1 cellular context compared by ENCODE assay signal in the genomic region with DNA sequence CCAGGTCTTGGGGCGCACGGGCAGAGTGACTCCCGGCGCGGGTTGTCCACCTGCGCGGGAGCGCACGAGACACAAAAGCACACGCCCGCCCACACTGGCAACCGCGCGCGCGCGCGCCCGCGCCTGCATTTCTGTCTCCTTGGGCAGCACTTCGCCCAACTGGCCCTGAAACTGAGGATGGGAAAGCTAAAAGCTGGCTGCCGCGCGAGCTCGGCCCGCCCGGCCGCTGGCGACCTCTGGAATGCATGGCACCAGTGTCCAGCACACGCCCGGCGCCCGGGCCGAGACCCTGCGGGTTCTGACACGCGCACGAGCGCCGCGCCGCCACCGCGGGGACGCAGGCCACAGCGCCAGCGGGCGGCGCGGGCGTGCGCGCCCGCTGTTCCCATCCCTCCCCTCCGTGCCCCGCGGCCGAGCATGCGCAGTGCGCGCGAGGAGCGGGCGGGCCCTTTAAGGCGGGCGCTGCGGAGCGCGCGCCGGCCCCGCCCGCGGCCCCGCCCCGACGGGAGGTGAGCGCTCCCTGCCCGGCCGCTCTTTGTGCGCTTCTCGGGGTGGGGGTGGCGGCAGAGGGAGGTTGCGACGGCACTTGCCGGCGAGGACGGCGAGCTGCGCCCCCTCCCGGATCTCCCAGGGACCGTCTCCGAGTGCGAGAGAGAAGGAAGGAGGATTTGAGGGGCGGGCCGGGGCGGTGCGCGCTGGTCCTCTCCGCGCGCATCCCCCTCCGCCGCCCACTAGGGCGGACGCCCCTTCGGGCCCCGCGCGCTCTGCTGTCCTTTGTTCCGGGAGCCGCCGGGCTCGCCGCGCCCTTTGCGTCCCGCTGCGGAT.
TF ChIP-seq lines count a peak whose summit lies in the region.

No MANE protein-coding gene starts in this region.

TF ChIP-seq in K562, 482 proteins besides CTCF, POLR2A, EP300 and RAD21 (continued from another document and continues in another):
- TF ChIP-seq WHSC1 (IDR thresholded peaks at IDR 0.05; ENCODE audit: low read length) (no peak), TCF7L2 (IDR thresholded peaks at IDR 0.05; ENCODE audit: low read depth, low read length) (no peak), SIN3B (IDR thresholded peaks at IDR 0.05; ENCODE audit: low read depth) (0 out of 2 replicates have a peak, but pooled peaks have one; percentile 44), ZNF232 (CRISPR knock-in tag; IDR thresholded peaks at IDR 0.05) (no peak), TAL1 (IDR thresholded peaks at IDR 0.05) (no peak), SMC3 (conservative IDR thresholded peaks at IDR 0.05; ENCODE audit: insufficient read depth, low read depth, low read length) (peak; percentile 83), EGR1 (conservative IDR thresholded peaks at IDR 0.05) (peak; percentile 70), SUPT5H (IDR thresholded peaks at IDR 0.05) (peak; percentile 55; the same call in 1 of the 2 replicates), FOXJ3 (CRISPR knock-in tag; IDR thresholded peaks at IDR 0.05) (no peak), ZNF695 (CRISPR knock-in tag; IDR thresholded peaks at IDR 0.05) (no peak), RB1 (IDR thresholded peaks at IDR 0.05; ENCODE audit: low read depth) (peak; percentile 91), NBN (IDR thresholded peaks at IDR 0.05; ENCODE audit: low read depth) (no peak), MTA3 (IDR thresholded peaks at IDR 0.05; ENCODE audit: borderline replicate concordance) (peak; percentile 32; the same call in 1 of the 2 replicates), SMARCC2 (IDR thresholded peaks at IDR 0.05; ENCODE audit: low read depth) (no peak), TCF7 (IDR thresholded peaks at IDR 0.05; ENCODE audit: borderline replicate concordance) (no peak; the same call in 1 of the 2 replicates), ZNF324 (CRISPR knock-in tag; IDR thresholded peaks at IDR 0.05) (no peak), ZNF830 (CRISPR knock-in tag; IDR thresholded peaks at IDR 0.05) (peak; percentile 28; the same call in 1 of the 2 replicates), MEIS2 (IDR thresholded peaks at IDR 0.05; ENCODE audit: partially characterized antibody) (peak; percentile 81), NR4A1 (CRISPR knock-in tag; IDR thresholded peaks at IDR 0.05) (no peak), NR4A1 (tag; IDR thresholded peaks at IDR 0.05) (no peak), HNRNPL (IDR thresholded peaks at IDR 0.05; ENCODE audit: low read depth, low read length) (no peak; the same call in 1 of the 2 replicates), CBFA2T3 (IDR thresholded peaks at IDR 0.05) (no peak), HDAC3 (IDR thresholded peaks at IDR 0.05; ENCODE audit: borderline replicate concordance, partially characterized antibody) (no peak), CCAR2 (IDR thresholded peaks at IDR 0.05; ENCODE audit: low read depth, low read length) (no peak), KLF13 (tag; IDR thresholded peaks at IDR 0.05; ENCODE audit: borderline replicate concordance, low read depth) (peak; percentile 47), ZNF23 (CRISPR knock-in tag; IDR thresholded peaks at IDR 0.05) (no peak), HDAC1 (IDR thresholded peaks at IDR 0.05) (no peak), GTF2A2 (tag; IDR thresholded peaks at IDR 0.05) (no peak), ATF1 (CRISPR knock-in tag; IDR thresholded peaks at IDR 0.05) (no peak), ATF1 (tag; IDR thresholded peaks at IDR 0.05) (peak; percentile 11; the same call in 1 of the 2 replicates), DIDO1 (tag; IDR thresholded peaks at IDR 0.05; ENCODE audit: low read depth) (no peak), POLR2AphosphoS5 (IDR thresholded peaks at IDR 0.05; ENCODE audit: control insufficient read depth, insufficient read depth, low read depth, low read length) (no peak), ZNF778 (CRISPR knock-in tag; IDR thresholded peaks at IDR 0.05) (no peak)
- TF ChIP-seq, protein P1, sequence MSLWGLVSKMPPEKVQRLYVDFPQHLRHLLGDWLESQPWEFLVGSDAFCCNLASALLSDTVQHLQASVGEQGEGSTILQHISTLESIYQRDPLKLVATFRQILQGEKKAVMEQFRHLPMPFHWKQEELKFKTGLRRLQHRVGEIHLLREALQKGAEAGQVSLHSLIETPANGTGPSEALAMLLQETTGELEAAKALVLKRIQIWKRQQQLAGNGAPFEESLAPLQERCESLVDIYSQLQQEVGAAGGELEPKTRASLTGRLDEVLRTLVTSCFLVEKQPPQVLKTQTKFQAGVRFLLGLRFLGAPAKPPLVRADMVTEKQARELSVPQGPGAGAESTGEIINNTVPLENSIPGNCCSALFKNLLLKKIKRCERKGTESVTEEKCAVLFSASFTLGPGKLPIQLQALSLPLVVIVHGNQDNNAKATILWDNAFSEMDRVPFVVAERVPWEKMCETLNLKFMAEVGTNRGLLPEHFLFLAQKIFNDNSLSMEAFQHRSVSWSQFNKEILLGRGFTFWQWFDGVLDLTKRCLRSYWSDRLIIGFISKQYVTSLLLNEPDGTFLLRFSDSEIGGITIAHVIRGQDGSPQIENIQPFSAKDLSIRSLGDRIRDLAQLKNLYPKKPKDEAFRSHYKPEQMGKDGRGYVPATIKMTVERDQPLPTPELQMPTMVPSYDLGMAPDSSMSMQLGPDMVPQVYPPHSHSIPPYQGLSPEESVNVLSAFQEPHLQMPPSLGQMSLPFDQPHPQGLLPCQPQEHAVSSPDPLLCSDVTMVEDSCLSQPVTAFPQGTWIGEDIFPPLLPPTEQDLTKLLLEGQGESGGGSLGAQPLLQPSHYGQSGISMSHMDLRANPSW (CRISPR knock-in tag; IDR thresholded peaks at IDR 0.05) = no peak
- TF ChIP-seq, protein P2, sequence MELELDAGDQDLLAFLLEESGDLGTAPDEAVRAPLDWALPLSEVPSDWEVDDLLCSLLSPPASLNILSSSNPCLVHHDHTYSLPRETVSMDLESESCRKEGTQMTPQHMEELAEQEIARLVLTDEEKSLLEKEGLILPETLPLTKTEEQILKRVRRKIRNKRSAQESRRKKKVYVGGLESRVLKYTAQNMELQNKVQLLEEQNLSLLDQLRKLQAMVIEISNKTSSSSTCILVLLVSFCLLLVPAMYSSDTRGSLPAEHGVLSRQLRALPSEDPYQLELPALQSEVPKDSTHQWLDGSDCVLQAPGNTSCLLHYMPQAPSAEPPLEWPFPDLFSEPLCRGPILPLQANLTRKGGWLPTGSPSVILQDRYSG (tag; conservative IDR thresholded peaks at IDR 0.05; ENCODE audit: low read depth) = peak; percentile 49; the same call in 1 of the 2 replicates
- TF ChIP-seq, protein P3, sequence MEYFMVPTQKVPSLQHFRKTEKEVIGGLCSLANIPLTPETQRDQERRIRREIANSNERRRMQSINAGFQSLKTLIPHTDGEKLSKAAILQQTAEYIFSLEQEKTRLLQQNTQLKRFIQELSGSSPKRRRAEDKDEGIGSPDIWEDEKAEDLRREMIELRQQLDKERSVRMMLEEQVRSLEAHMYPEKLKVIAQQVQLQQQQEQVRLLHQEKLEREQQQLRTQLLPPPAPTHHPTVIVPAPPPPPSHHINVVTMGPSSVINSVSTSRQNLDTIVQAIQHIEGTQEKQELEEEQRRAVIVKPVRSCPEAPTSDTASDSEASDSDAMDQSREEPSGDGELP (CRISPR knock-in tag; IDR thresholded peaks at IDR 0.05; ENCODE audit: borderline replicate concordance) = peak; percentile 68
- TF ChIP-seq, protein P4, sequence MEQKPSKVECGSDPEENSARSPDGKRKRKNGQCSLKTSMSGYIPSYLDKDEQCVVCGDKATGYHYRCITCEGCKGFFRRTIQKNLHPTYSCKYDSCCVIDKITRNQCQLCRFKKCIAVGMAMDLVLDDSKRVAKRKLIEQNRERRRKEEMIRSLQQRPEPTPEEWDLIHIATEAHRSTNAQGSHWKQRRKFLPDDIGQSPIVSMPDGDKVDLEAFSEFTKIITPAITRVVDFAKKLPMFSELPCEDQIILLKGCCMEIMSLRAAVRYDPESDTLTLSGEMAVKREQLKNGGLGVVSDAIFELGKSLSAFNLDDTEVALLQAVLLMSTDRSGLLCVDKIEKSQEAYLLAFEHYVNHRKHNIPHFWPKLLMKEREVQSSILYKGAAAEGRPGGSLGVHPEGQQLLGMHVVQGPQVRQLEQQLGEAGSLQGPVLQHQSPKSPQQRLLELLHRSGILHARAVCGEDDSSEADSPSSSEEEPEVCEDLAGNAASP (IDR thresholded peaks at IDR 0.05) = no peak
- TF ChIP-seq, protein P5, sequence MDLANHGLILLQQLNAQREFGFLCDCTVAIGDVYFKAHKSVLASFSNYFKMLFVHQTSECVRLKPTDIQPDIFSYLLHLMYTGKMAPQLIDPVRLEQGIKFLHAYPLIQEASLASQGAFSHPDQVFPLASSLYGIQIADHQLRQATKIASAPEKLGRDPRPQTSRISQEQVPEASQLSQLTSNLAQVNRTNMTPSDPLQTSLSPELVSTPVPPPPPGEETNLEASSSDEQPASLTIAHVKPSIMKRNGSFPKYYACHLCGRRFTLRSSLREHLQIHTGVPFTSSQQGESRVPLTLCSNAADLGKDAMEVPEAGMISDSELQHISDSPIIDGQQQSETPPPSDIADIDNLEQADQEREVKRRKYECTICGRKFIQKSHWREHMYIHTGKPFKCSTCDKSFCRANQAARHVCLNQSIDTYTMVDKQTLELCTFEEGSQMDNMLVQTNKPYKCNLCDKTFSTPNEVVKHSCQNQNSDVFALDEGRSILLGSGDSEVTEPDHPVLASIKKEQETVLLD (IDR thresholded peaks at IDR 0.05) = no peak
- TF ChIP-seq, protein P6, sequence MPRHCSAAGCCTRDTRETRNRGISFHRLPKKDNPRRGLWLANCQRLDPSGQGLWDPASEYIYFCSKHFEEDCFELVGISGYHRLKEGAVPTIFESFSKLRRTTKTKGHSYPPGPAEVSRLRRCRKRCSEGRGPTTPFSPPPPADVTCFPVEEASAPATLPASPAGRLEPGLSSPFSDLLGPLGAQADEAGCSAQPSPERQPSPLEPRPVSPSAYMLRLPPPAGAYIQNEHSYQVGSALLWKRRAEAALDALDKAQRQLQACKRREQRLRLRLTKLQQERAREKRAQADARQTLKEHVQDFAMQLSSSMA (CRISPR knock-in tag; IDR thresholded peaks at IDR 0.05) = peak; percentile 50; the same call in 1 of the 2 replicates
- TF ChIP-seq, protein P7, sequence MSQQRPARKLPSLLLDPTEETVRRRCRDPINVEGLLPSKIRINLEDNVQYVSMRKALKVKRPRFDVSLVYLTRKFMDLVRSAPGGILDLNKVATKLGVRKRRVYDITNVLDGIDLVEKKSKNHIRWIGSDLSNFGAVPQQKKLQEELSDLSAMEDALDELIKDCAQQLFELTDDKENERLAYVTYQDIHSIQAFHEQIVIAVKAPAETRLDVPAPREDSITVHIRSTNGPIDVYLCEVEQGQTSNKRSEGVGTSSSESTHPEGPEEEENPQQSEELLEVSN (IDR thresholded peaks at IDR 0.05; ENCODE audit: borderline replicate concordance in 1 of 2, extremely low read depth in 1 of 2, insufficient read depth in 1 of 2, insufficient read length in 1 of 2, low read depth in 1 of 2, low read length in 1 of 2, poor library complexity in 1 of 2, severe bottlenecking in 1 of 2) = peak; percentile 26 to 57
- TF ChIP-seq, protein P8, sequence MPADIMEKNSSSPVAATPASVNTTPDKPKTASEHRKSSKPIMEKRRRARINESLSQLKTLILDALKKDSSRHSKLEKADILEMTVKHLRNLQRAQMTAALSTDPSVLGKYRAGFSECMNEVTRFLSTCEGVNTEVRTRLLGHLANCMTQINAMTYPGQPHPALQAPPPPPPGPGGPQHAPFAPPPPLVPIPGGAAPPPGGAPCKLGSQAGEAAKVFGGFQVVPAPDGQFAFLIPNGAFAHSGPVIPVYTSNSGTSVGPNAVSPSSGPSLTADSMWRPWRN (IDR thresholded peaks at IDR 0.05; ENCODE audit: low read depth) = peak; percentile 88
- TF ChIP-seq, protein P9, sequence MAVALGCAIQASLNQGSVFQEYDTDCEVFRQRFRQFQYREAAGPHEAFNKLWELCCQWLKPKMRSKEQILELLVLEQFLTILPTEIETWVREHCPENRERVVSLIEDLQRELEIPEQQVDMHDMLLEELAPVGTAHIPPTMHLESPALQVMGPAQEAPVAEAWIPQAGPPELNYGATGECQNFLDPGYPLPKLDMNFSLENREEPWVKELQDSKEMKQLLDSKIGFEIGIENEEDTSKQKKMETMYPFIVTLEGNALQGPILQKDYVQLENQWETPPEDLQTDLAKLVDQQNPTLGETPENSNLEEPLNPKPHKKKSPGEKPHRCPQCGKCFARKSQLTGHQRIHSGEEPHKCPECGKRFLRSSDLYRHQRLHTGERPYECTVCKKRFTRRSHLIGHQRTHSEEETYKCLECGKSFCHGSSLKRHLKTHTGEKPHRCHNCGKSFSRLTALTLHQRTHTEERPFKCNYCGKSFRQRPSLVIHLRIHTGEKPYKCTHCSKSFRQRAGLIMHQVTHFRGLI (CRISPR knock-in tag; IDR thresholded peaks at IDR 0.05) = peak; percentile 56; the same call in 1 of the 2 replicates
- TF ChIP-seq, protein P10, sequence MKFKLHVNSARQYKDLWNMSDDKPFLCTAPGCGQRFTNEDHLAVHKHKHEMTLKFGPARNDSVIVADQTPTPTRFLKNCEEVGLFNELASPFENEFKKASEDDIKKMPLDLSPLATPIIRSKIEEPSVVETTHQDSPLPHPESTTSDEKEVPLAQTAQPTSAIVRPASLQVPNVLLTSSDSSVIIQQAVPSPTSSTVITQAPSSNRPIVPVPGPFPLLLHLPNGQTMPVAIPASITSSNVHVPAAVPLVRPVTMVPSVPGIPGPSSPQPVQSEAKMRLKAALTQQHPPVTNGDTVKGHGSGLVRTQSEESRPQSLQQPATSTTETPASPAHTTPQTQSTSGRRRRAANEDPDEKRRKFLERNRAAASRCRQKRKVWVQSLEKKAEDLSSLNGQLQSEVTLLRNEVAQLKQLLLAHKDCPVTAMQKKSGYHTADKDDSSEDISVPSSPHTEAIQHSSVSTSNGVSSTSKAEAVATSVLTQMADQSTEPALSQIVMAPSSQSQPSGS (CRISPR knock-in tag; IDR thresholded peaks at IDR 0.05) = no peak
- TF ChIP-seq, protein P11, sequence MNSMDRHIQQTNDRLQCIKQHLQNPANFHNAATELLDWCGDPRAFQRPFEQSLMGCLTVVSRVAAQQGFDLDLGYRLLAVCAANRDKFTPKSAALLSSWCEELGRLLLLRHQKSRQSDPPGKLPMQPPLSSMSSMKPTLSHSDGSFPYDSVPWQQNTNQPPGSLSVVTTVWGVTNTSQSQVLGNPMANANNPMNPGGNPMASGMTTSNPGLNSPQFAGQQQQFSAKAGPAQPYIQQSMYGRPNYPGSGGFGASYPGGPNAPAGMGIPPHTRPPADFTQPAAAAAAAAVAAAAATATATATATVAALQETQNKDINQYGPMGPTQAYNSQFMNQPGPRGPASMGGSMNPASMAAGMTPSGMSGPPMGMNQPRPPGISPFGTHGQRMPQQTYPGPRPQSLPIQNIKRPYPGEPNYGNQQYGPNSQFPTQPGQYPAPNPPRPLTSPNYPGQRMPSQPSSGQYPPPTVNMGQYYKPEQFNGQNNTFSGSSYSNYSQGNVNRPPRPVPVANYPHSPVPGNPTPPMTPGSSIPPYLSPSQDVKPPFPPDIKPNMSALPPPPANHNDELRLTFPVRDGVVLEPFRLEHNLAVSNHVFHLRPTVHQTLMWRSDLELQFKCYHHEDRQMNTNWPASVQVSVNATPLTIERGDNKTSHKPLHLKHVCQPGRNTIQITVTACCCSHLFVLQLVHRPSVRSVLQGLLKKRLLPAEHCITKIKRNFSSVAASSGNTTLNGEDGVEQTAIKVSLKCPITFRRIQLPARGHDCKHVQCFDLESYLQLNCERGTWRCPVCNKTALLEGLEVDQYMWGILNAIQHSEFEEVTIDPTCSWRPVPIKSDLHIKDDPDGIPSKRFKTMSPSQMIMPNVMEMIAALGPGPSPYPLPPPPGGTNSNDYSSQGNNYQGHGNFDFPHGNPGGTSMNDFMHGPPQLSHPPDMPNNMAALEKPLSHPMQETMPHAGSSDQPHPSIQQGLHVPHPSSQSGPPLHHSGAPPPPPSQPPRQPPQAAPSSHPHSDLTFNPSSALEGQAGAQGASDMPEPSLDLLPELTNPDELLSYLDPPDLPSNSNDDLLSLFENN (IDR thresholded peaks at IDR 0.05; ENCODE audit: low read depth in 2 of 2, low read length in 2 of 2) = no peak
